In the genomic region with DNA sequence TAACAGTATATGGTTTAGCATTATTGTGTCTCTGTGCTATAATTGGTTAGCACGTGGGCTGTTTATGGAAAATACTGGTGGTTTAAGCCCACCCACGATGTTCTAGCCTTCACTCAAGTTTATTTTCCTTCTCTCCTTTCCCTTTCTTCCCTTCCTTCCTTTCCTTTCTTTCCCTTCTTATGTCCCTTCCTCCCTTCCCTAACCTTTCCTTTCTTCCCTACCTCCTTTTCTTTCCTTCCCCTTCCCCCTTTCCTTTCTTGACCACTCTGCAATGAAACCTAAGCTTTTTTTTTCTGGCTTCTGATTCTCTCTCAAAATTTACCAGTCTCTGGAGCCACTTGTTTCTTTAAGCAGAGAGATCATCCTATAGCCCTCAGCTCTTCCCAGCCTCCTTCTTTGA, we compare ENCODE assay signal across 23 cellular contexts.
"Had no signal": no experiment of that assay in that cellular context is flagged by ENCODE, and none has a peak within 500 bp of the region (broad histone marks: within the 10 kb centered on the region; RNA-seq: fewer than 3 reads in every experiment).

No MANE protein-coding gene starts in this region.

- DNase-seq: dermis blood vessel endothelial cell; effector memory CD4-positive, alpha-beta T cell; foreskin keratinocyte; heart left ventricle; left cardiac atrium; left lung; naive thymus-derived CD8-positive, alpha-beta T cell; nephron progenitor cell; nucleus accumbens; sigmoid colon; stimulated activated CD4-positive, alpha-beta T cell treated with anti-CD3 and anti-CD28 coated beads, Interleukin-2, amount 100 ng/mL, for 24 hours; stimulated activated CD4-positive, alpha-beta T cell treated with anti-CD3 and anti-CD28 coated beads, Interleukin-4, amount 100 ng/mL, for 24 hours; stomach; tibial artery had no signal

- H3K36me3 Mint-ChIP-seq: naive thymus-derived CD8-positive, alpha-beta T cell; stimulated activated memory B cell treated with anti-CD40 and anti-IgM and Interleukin-4, amounts not matched to agents 10 μg/mL and 1 μg/mL and 100 μg/mL, for 72 hours; type B pancreatic cell had no signal

- H3K36me3 ChIP-seq: esophagus muscularis mucosa, gastroesophageal sphincter, heart left ventricle, left lung, prostate gland, right atrium auricular region, sigmoid colon, stomach, tibial artery had no signal

- FAIRE-seq: endothelial cell of umbilical vein had no signal

- H3K27me3 ChIP-seq: foreskin keratinocyte, hepatocyte, left lung, right atrium auricular region, sigmoid colon, stomach had no signal

- H3K79me2 ChIP-seq: hepatocyte had no signal

- H3K9me3 ChIP-seq: esophagus muscularis mucosa, gastroesophageal sphincter, heart left ventricle, left lung, prostate gland, right atrium auricular region, stomach, tibial artery had no signal

- H3K4me1 ChIP-seq: prostate gland, tibial artery had no signal

- ATAC-seq: foreskin keratinocyte; gastroesophageal sphincter; heart left ventricle; left cardiac atrium; left lung; naive thymus-derived CD8-positive, alpha-beta T cell; stimulated activated memory B cell treated with anti-CD40 and anti-IgM and Interleukin-4, amounts not matched to agents 10 μg/mL and 1 μg/mL and 100 μg/mL, for 72 hours had no signal

- H3K4me3 Mint-ChIP-seq: naive thymus-derived CD8-positive, alpha-beta T cell; nephron progenitor cell; stimulated activated memory B cell treated with anti-CD40 and anti-IgM and Interleukin-4, amounts not matched to agents 10 μg/mL and 1 μg/mL and 100 μg/mL, for 72 hours; type B pancreatic cell had no signal

- H3K27ac ChIP-seq: coronary artery, esophagus muscularis mucosa, foreskin keratinocyte, gastroesophageal sphincter, heart left ventricle, hepatocyte, left lung, prostate gland, right atrium auricular region, sigmoid colon, stomach, tibial artery had no signal

- H3K27ac Mint-ChIP-seq: nephron progenitor cell; stimulated activated memory B cell treated with anti-CD40 and anti-IgM and Interleukin-4, amounts not matched to agents 10 μg/mL and 1 μg/mL and 100 μg/mL, for 72 hours; type B pancreatic cell had no signal

- H3K4me1 Mint-ChIP-seq: stimulated activated memory B cell treated with anti-CD40 and anti-IgM and Interleukin-4, amounts not matched to agents 10 μg/mL and 1 μg/mL and 100 μg/mL, for 72 hours had no signal

- H3K4me2 ChIP-seq: hepatocyte had no signal

- H3K9me3 Mint-ChIP-seq: naive thymus-derived CD8-positive, alpha-beta T cell; nephron progenitor cell; stimulated activated memory B cell treated with anti-CD40 and anti-IgM and Interleukin-4, amounts not matched to agents 10 μg/mL and 1 μg/mL and 100 μg/mL, for 72 hours; type B pancreatic cell had no signal

- H2AFZ ChIP-seq: hepatocyte had no signal

- H3K4me3 ChIP-seq: coronary artery, esophagus muscularis mucosa, gastroesophageal sphincter, heart left ventricle, hepatocyte, left lung, prostate gland, right atrium auricular region, sigmoid colon, stomach, tibial artery had no signal
